In the genomic region with DNA sequence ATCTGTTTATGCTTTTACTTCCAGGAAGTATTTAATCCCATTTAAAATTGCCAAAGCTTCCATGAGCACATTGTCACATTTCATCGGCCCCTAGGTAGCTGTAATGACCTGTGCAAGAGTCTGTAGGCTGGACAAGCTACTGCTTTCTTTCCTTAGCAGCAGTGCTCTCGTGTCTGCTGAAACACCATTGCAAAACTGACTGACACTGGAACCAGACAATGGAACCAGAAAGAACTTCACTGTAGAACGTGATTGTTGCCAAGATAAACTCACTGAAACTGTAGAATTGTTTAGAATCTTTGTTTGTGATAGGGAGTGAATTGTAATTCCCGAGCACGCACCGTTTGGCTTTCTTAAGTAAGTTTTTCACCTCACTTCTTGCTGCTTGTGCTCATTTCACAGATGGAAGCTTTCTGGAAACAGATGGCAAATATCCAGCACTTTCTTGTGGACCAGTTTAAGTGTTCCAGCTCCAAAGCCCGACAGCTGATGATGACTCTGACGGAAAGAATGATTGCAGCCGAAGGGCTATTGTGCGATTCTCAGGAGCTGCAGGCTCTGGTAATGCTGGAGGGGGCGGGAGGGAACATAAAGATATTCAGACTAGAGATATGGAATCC, we compare ENCODE assay signal across 14 cellular contexts. TPM values are rescaled to one million over a fixed set of nuclear protein-coding genes. Genes with fewer than 3 reads are reported as not detected.
DNase-seq lines count a peak whose midpoint lies in the region; ATAC-seq and TF ChIP-seq lines count a peak whose summit lies in the region.
"Had no signal": no experiment of that assay in that cellular context is flagged by ENCODE, and none has a peak within 500 bp of the region (broad histone marks: within the 10 kb centered on the region; RNA-seq: fewer than 3 reads in every experiment).

No MANE protein-coding gene starts in this region.

- CTCF ChIA-PET in mammary epithelial cell (lab: Charles Lee; ENCODE audit: low non-redundant PET), result no interaction called here

- no peaks in the 10 kb centered on the region for H3K9me2 ChIP-seq in hepatocyte (replicated peaks; ENCODE audit: insufficient read depth)

- TF ChIP-seq CTCF in mammary epithelial cell (conservative IDR thresholded peaks at IDR 0.05 in 1 of 2, IDR thresholded peaks at IDR 0.05 in 1 of 2; ENCODE audit: extremely low read depth in 1 of 2, insufficient read depth in 1 of 2, low read depth in 1 of 2, low read length in 2 of 2) (no peak), breast epithelium (IDR thresholded peaks at IDR 0.05) (no peak), choroid plexus epithelial cell (conservative IDR thresholded peaks at IDR 0.05; ENCODE audit: low read depth, low read length) (peak; percentile 1), hepatocyte (IDR thresholded peaks at IDR 0.05; ENCODE audit: poor library complexity) (no peak)

- H3K4me3 Mint-ChIP-seq in activated T-helper 2 cell treated with anti-CD3 and anti-CD28 coated beads, Interferon-gamma antibody, Interleukin-2, Interleukin-4, amounts not matched to agents 10 μg/mL and 5 μg/mL and 100 μg/mL, durations not matched to agents 14 hours and 24 hours and 36 hours (ENCODE audit: low read depth), result no peak overlapping the region
- H3K4me3 Mint-ChIP-seq: activated CD4-positive, alpha-beta T cell treated with anti-CD3 and anti-CD28 coated beads, Interleukin-2, amount 10 ng/mL, durations not matched to agents 24 days and 14 days; activated naive CD8-positive, alpha-beta T cell treated with anti-CD3 and anti-CD28 coated beads, Interleukin-2, amount 10 ng/mL, durations not matched to agents 7 days and 5 days; type B pancreatic cell had no signal

- H3K4me2 ChIP-seq in mammary epithelial cell (ENCODE audit: insufficient read depth, low read depth, low read length) (peak overlapping the region; percentile 13), hepatocyte (no peak overlapping the region)

- peaks cover 28% of the 10 kb centered on the region for H3K36me3 ChIP-seq in mammary epithelial cell (ENCODE audit: insufficient read depth, low read length)
- no peaks in the 10 kb centered on the region for H3K36me3 ChIP-seq in breast epithelium
- no peaks in the 10 kb centered on the region for H3K36me3 ChIP-seq in hepatocyte (replicated peaks; ENCODE audit: insufficient read depth, low read depth)
- peaks cover 0 to 5% of the 10 kb centered on the region in 2 donors for H3K36me3 ChIP-seq in aorta (ENCODE audit: control insufficient read depth in 1 of 2, insufficient read depth in 2 of 2, low read length in 1 of 2)
- H3K36me3 ChIP-seq: BE2C had no signal

- intact Hi-C loops in mammary epithelial cell (cut with micrococcal nuclease), result no loop called here
- intact Hi-C loops in breast epithelium (cut with DNase I; ENCODE audit: low total_unique reads), result no loop called here
- intact Hi-C loops in aorta (cut with DNase I), result loop anchor here in 1 of 2 donors (5.0 kb wide), 1 partner anchor 36 kb away; the partner anchor contains the start of gene EVC
- intact Hi-C loops in activated T-helper 2 cell treated with anti-CD3 and anti-CD28 coated beads, Interferon-gamma antibody, Interleukin-2, Interleukin-4, amounts not matched to agents 10 μg/mL and 5 μg/mL and 100 μg/mL, durations not matched to agents 14 hours and 24 hours and 36 hours (cut with micrococcal nuclease), result no loop called here

- H3K9ac ChIP-seq in mammary epithelial cell (ENCODE audit: insufficient read depth, low read length), result no peak overlapping the region

- no peaks in the 10 kb centered on the region for H4K20me1 ChIP-seq in mammary epithelial cell (ENCODE audit: insufficient read depth, low read length)
- no peaks in the 10 kb centered on the region for H4K20me1 ChIP-seq in hepatocyte (ENCODE audit: insufficient read depth, poor library complexity, severe bottlenecking)

- H2AFZ ChIP-seq in mammary epithelial cell (ENCODE audit: low read depth, low read length) (no peak overlapping the region), hepatocyte (no peak overlapping the region)

- ATAC-seq in aorta (ENCODE audit: low FRiP score) (peak; percentile 73), GM18498 (IDR thresholded peaks at IDR 0.05; ENCODE audit: unreplicated experiment) (no peak)

- dilution Hi-C loops in mammary epithelial cell (cut with HindIII; ENCODE audit: low sequenced_read_pairs), result no loop called here

- DNase-seq in mammary epithelial cell, result peak; percentile 39
- DNase-seq in breast epithelium (ENCODE audit: low spot score in 2 of 2), result no peak
- DNase-seq in choroid plexus epithelial cell (ENCODE audit: low read depth), result peak; percentile 99
- DNase-seq in hepatocyte (ENCODE audit: low spot score), result peak; percentile 63
- DNase-seq in aorta, result peak in 1 of 2 donors; percentile 66
- DNase-seq in ecto neural progenitor cell (ENCODE audit: low spot score), result no peak
- no peak for DNase-seq in activated T-helper 2 cell treated with anti-CD3 and anti-CD28 coated beads, Interferon-gamma antibody, Interleukin-2, Interleukin-4, amounts not matched to agents 10 μg/mL and 5 μg/mL and 100 μg/mL, durations not matched to agents 14 hours and 24 hours and 36 hours (ENCODE audit: low spot score)
- DNase-seq: activated CD4-positive, alpha-beta T cell treated with anti-CD3 and anti-CD28 coated beads, Interleukin-2, amount 10 ng/mL, durations not matched to agents 24 days and 14 days; activated naive CD8-positive, alpha-beta T cell treated with anti-CD3 and anti-CD28 coated beads, Interleukin-2, amount 10 ng/mL, durations not matched to agents 7 days and 5 days; BE2C; KG1; SHP77 treated with DMSO at 0.1 percent for 48 hours had no signal

- no peaks in the 10 kb centered on the region for H3K9me3 Mint-ChIP-seq in activated T-helper 2 cell treated with anti-CD3 and anti-CD28 coated beads, Interferon-gamma antibody, Interleukin-2, Interleukin-4, amounts not matched to agents 10 μg/mL and 5 μg/mL and 100 μg/mL, durations not matched to agents 14 hours and 24 hours and 36 hours
- H3K9me3 Mint-ChIP-seq: activated CD4-positive, alpha-beta T cell treated with anti-CD3 and anti-CD28 coated beads, Interleukin-2, amount 10 ng/mL, durations not matched to agents 24 days and 14 days; type B pancreatic cell had no signal

- H3K4me1 Mint-ChIP-seq in activated T-helper 2 cell treated with anti-CD3 and anti-CD28 coated beads, Interferon-gamma antibody, Interleukin-2, Interleukin-4, amounts not matched to agents 10 μg/mL and 5 μg/mL and 100 μg/mL, durations not matched to agents 14 hours and 24 hours and 36 hours (ENCODE audit: low read depth), result no peaks in the 10 kb centered on the region
- H3K4me1 Mint-ChIP-seq: activated CD4-positive, alpha-beta T cell treated with anti-CD3 and anti-CD28 coated beads, Interleukin-2, amount 10 ng/mL, durations not matched to agents 24 days and 14 days; activated naive CD8-positive, alpha-beta T cell treated with anti-CD3 and anti-CD28 coated beads, Interleukin-2, amount 10 ng/mL, durations not matched to agents 7 days and 5 days had no signal

- H3K4me1 ChIP-seq in mammary epithelial cell (ENCODE audit: insufficient read depth, low read length), result peaks cover 15% of the 10 kb centered on the region
- no peaks in the 10 kb centered on the region for H3K4me1 ChIP-seq in breast epithelium
- no peaks in the 10 kb centered on the region for H3K4me1 ChIP-seq in hepatocyte (ENCODE audit: insufficient read depth)
- no peaks in the 10 kb centered on the region for H3K4me1 ChIP-seq in aorta (ENCODE audit: control insufficient read depth in 1 of 2, insufficient read depth in 2 of 2, low read length in 2 of 2)
- H3K4me1 ChIP-seq: BE2C had no signal

- TF ChIP-seq POLR2A in breast epithelium (IDR thresholded peaks at IDR 0.05), result no peak

- no peaks in the 10 kb centered on the region for H3K9me3 ChIP-seq in mammary epithelial cell (replicated peaks; ENCODE audit: insufficient read depth, low read length)
- H3K9me3 ChIP-seq in breast epithelium, result no peaks in the 10 kb centered on the region
- H3K9me3 ChIP-seq in hepatocyte (ENCODE audit: low read depth), result no peaks in the 10 kb centered on the region
- H3K9me3 ChIP-seq in aorta (ENCODE audit: control insufficient read depth, low read length), result no peaks in the 10 kb centered on the region
- H3K9me3 ChIP-seq: BE2C had no signal

- in situ Hi-C loops in mammary epithelial cell (cut with MboI; ENCODE audit: low sequenced_read_pairs in 2 of 2), result no loop called here

- H3K27me3 ChIP-seq in mammary epithelial cell (ENCODE audit: insufficient read depth, low read length) (no peaks in the 10 kb centered on the region), breast epithelium (no peaks in the 10 kb centered on the region), hepatocyte (no peaks in the 10 kb centered on the region), aorta (ENCODE audit: control insufficient read depth in 1 of 2, insufficient read depth in 2 of 2, low read length in 1 of 2) (no peaks in the 10 kb centered on the region)
- H3K27me3 ChIP-seq: BE2C had no signal

- H3K27me3 Mint-ChIP-seq in activated T-helper 2 cell treated with anti-CD3 and anti-CD28 coated beads, Interferon-gamma antibody, Interleukin-2, Interleukin-4, amounts not matched to agents 10 μg/mL and 5 μg/mL and 100 μg/mL, durations not matched to agents 14 hours and 24 hours and 36 hours (ENCODE audit: low read depth), result no peaks in the 10 kb centered on the region
- H3K27me3 Mint-ChIP-seq: activated CD4-positive, alpha-beta T cell treated with anti-CD3 and anti-CD28 coated beads, Interleukin-2, amount 10 ng/mL, durations not matched to agents 24 days and 14 days; activated naive CD8-positive, alpha-beta T cell treated with anti-CD3 and anti-CD28 coated beads, Interleukin-2, amount 10 ng/mL, durations not matched to agents 7 days and 5 days; type B pancreatic cell had no signal

- H3K79me2 ChIP-seq in mammary epithelial cell (ENCODE audit: insufficient read depth, low read length) (no peaks in the 10 kb centered on the region), hepatocyte (no peaks in the 10 kb centered on the region)

- no TSS peak for BruUV-seq in mammary epithelial cell (replicated peaks; lab: Mats Ljungman, UMichigan)

- no peaks in the 10 kb centered on the region for H3K36me3 Mint-ChIP-seq in activated T-helper 2 cell treated with anti-CD3 and anti-CD28 coated beads, Interferon-gamma antibody, Interleukin-2, Interleukin-4, amounts not matched to agents 10 μg/mL and 5 μg/mL and 100 μg/mL, durations not matched to agents 14 hours and 24 hours and 36 hours (ENCODE audit: low read depth)
- H3K36me3 Mint-ChIP-seq: activated naive CD8-positive, alpha-beta T cell treated with anti-CD3 and anti-CD28 coated beads, Interleukin-2, amount 10 ng/mL, durations not matched to agents 7 days and 5 days had no signal

- H3K27ac ChIP-seq in mammary epithelial cell (ENCODE audit: insufficient read depth, low read depth, low read length) (peak overlapping the region; percentile 42), breast epithelium (peak overlapping the region in 1 of 2 donors; percentile 84), hepatocyte (peak overlapping the region; percentile 77), aorta (ENCODE audit: low read depth in 1 of 2, low read length in 2 of 2) (peak overlapping the region; percentile 79 to 88)

- WGBS in mammary epithelial cell (ENCODE audit: low coverage, missing lambda C conversion rate), result 74% methylated on average over 8 of the region's 11 CpGs
- 85% methylated on average over 11 of the region's 11 CpGs for WGBS in hepatocyte (ENCODE audit: low lambda C conversion rate, missing lambda C conversion rate)
- 8 to 14% methylated on average over 11 of the region's 11 CpGs for WGBS in aorta, 2 donors

- no peak overlapping the region for H3K27ac Mint-ChIP-seq in activated T-helper 2 cell treated with anti-CD3 and anti-CD28 coated beads, Interferon-gamma antibody, Interleukin-2, Interleukin-4, amounts not matched to agents 10 μg/mL and 5 μg/mL and 100 μg/mL, durations not matched to agents 14 hours and 24 hours and 36 hours
- H3K27ac Mint-ChIP-seq: activated CD4-positive, alpha-beta T cell treated with anti-CD3 and anti-CD28 coated beads, Interleukin-2, amount 10 ng/mL, durations not matched to agents 24 days and 14 days; activated naive CD8-positive, alpha-beta T cell treated with anti-CD3 and anti-CD28 coated beads, Interleukin-2, amount 10 ng/mL, durations not matched to agents 7 days and 5 days; type B pancreatic cell had no signal

- no peak overlapping the region for H3K4me3 ChIP-seq in mammary epithelial cell (replicated peaks in 1 of 3; ENCODE audit: insufficient read depth in 1 of 3, low read depth in 2 of 3, low read length in 3 of 3)
- H3K4me3 ChIP-seq in breast epithelium, result no peak overlapping the region
- no peak overlapping the region for H3K4me3 ChIP-seq in choroid plexus epithelial cell (ENCODE audit: low read depth, low read length)
- H3K4me3 ChIP-seq in hepatocyte, result no peak overlapping the region
- H3K4me3 ChIP-seq in aorta (ENCODE audit: low read length in 2 of 2), result no peak overlapping the region

RNA-seq across cellular contexts. Expression of gene EVC, which starts 36.9 kb away (rescaled TPM):
- total RNA-seq in mammary epithelial cell (10 to 100 TPM; 29.1 to 38.5 TPM), breast epithelium (10 to 100 TPM; 20.0 to 27.5 (median 25.9) TPM), hepatocyte (8.6 and 13.2 TPM in 2 replicates), aorta (10 to 100 TPM; 33.3 to 58.2 TPM)
- polyA plus RNA-seq in mammary epithelial cell (4.5 TPM), hepatocyte (4.6 and 4.8 TPM in 2 replicates), aorta (10 to 100 TPM in 1 of 2 donors, 1 to 10 TPM in 1; 9.3 to 16.6 TPM)
- polyA minus RNA-seq in mammary epithelial cell, result 14.5 TPM
- 1.7 and 2.0 TPM in 2 replicates for total RNA-seq in activated T-helper 2 cell treated with anti-CD3 and anti-CD28 coated beads, Interferon-gamma antibody, Interleukin-2, Interleukin-4, amounts not matched to agents 10 μg/mL and 5 μg/mL and 100 μg/mL, durations not matched to agents 14 hours and 24 hours and 36 hours

RNA-seq across cellular contexts. Expression of gene EVC2, which starts 39.5 kb away (rescaled TPM):
- total RNA-seq in mammary epithelial cell, result 10 to 100 TPM in 1 of 2 donors, 1 to 10 TPM in 1; 2.9 to 11.0 TPM
- 0.79 TPM for polyA plus RNA-seq in mammary epithelial cell
- 2.3 TPM for polyA minus RNA-seq in mammary epithelial cell
- total RNA-seq in breast epithelium, result 10 to 100 TPM; 16.0 to 19.5 (median 17.7) TPM
- total RNA-seq in hepatocyte, result 3.6 and 4.2 TPM in 2 replicates
- polyA plus RNA-seq in hepatocyte, result 2.7 and 3.0 TPM in 2 replicates
- 10 to 100 TPM; 12.2 to 16.0 TPM for total RNA-seq in aorta
- 1 to 10 TPM; 2.1 to 5.9 TPM for polyA plus RNA-seq in aorta
- 0.43 and 0.67 TPM in 2 replicates for total RNA-seq in activated T-helper 2 cell treated with anti-CD3 and anti-CD28 coated beads, Interferon-gamma antibody, Interleukin-2, Interleukin-4, amounts not matched to agents 10 μg/mL and 5 μg/mL and 100 μg/mL, durations not matched to agents 14 hours and 24 hours and 36 hours

Comparison
In these comparisons a context has a peak if more than half of its experiments do, and no peak if none do; other contexts are left out.
1. DNase-seq: peak in mammary epithelial cell (single experiment), choroid plexus epithelial cell (single experiment) and hepatocyte (single experiment); none in breast epithelium (0 of 2), ecto neural progenitor cell (single experiment) and activated T-helper 2 cell treated with anti-CD3 and anti-CD28 coated beads, Interferon-gamma antibody, Interleukin-2, Interleukin-4, amounts not matched to agents 10 μg/mL and 5 μg/mL and 100 μg/mL, durations not matched to agents 14 hours and 24 hours and 36 hours (single experiment).